In genomic region chr5:168836603-168837245, GRCh38 we compare ENCODE assay signal across 20 cellular contexts.
A peak's percentile ranks its signal among the peaks of the same experiment; 100 is the strongest.
DNase-seq lines count a peak whose midpoint lies in the region; ATAC-seq and TF ChIP-seq lines count a peak whose summit lies in the region.
"Had no signal": no experiment of that assay in that cellular context is flagged by ENCODE, and none has a peak within 500 bp of the region (broad histone marks: within the 10 kb centered on the region; RNA-seq: fewer than 3 reads in every experiment).

No MANE protein-coding gene starts in this region.

- H3K4me1 Mint-ChIP-seq in activated CD4-positive, alpha-beta T cell treated with anti-CD3 and anti-CD28 coated beads, Interleukin-2, amount 10 ng/mL, durations not matched to agents 24 days and 14 days = peaks cover 20% of the 10 kb centered on the region
- no peaks in the 10 kb centered on the region for H3K4me1 Mint-ChIP-seq in natural killer cell treated with Interleukin-12 subunit alpha and Interleukin-12 subunit beta and Interleukin-15 and Interleukin-18, amount 100 ng/mL, for 72 hours (ENCODE audit: low read depth in 2 of 2)
- H3K4me1 Mint-ChIP-seq in natural killer cell = no peaks in the 10 kb centered on the region
- H3K4me1 Mint-ChIP-seq in stimulated activated naive CD8-positive, alpha-beta T cell treated with anti-CD3 and anti-CD28 coated beads, Interleukin-15, Interleukin-2, amounts not matched to agents 100 ng/mL and 50 ng/mL, for 24 hours (ENCODE audit: low read depth) = peaks cover 40% of the 10 kb centered on the region

- ATAC-seq in natural killer cell treated with Interleukin-12 subunit alpha and Interleukin-12 subunit beta and Interleukin-15 and Interleukin-18, amount 100 ng/mL, for 72 hours = peak; percentile 41 to 67
- ATAC-seq in natural killer cell (no peak), omental fat pad (ENCODE audit: low FRiP score) (no peak)
- ATAC-seq in activated naive CD4-positive, alpha-beta T cell treated with anti-CD3 and anti-CD28 coated beads, Interleukin-2, amount 50 U/mL, for 72 hours = peak; percentile 86 to 95
- ATAC-seq: GM12878, Panc1 had no signal

- H3K4me3 Mint-ChIP-seq in activated CD4-positive, alpha-beta T cell treated with anti-CD3 and anti-CD28 coated beads, Interleukin-2, amount 10 ng/mL, durations not matched to agents 24 days and 14 days = peak overlapping the region; percentile 69
- H3K4me3 Mint-ChIP-seq in natural killer cell treated with Interleukin-12 subunit alpha and Interleukin-12 subunit beta and Interleukin-15 and Interleukin-18, amount 100 ng/mL, for 72 hours = no peak overlapping the region
- no peak overlapping the region for H3K4me3 Mint-ChIP-seq in natural killer cell
- peak overlapping the region; percentile 36 for H3K4me3 Mint-ChIP-seq in stimulated activated naive CD8-positive, alpha-beta T cell treated with anti-CD3 and anti-CD28 coated beads, Interleukin-15, Interleukin-2, amounts not matched to agents 100 ng/mL and 50 ng/mL, for 24 hours
- H3K4me3 Mint-ChIP-seq: H9 had no signal

- peaks cover 7% of the 10 kb centered on the region for H3K27me3 Mint-ChIP-seq in activated CD4-positive, alpha-beta T cell treated with anti-CD3 and anti-CD28 coated beads, Interleukin-2, amount 10 ng/mL, durations not matched to agents 24 days and 14 days
- H3K27me3 Mint-ChIP-seq in natural killer cell treated with Interleukin-12 subunit alpha and Interleukin-12 subunit beta and Interleukin-15 and Interleukin-18, amount 100 ng/mL, for 72 hours = peaks cover 10 to 19% of the 10 kb centered on the region in 2 donors
- H3K27me3 Mint-ChIP-seq in natural killer cell (ENCODE audit: low read depth in 2 of 2) = peaks cover 4 to 14% of the 10 kb centered on the region in 2 donors
- H3K27me3 Mint-ChIP-seq in stimulated activated naive CD8-positive, alpha-beta T cell treated with anti-CD3 and anti-CD28 coated beads, Interleukin-15, Interleukin-2, amounts not matched to agents 100 ng/mL and 50 ng/mL, for 24 hours = peaks cover 21% of the 10 kb centered on the region

- no peaks in the 10 kb centered on the region for H3K36me3 Mint-ChIP-seq in activated CD4-positive, alpha-beta T cell treated with anti-CD3 and anti-CD28 coated beads, Interleukin-2, amount 10 ng/mL, durations not matched to agents 24 days and 14 days (ENCODE audit: low read depth)
- H3K36me3 Mint-ChIP-seq in natural killer cell treated with Interleukin-12 subunit alpha and Interleukin-12 subunit beta and Interleukin-15 and Interleukin-18, amount 100 ng/mL, for 72 hours = no peaks in the 10 kb centered on the region
- H3K36me3 Mint-ChIP-seq in natural killer cell = no peaks in the 10 kb centered on the region
- H3K36me3 Mint-ChIP-seq in activated naive CD4-positive, alpha-beta T cell treated with anti-CD3 and anti-CD28 coated beads, Interleukin-2, amount 50 U/mL, for 72 hours = peaks cover 0 to 21% of the 10 kb centered on the region in 2 donors
- H3K36me3 Mint-ChIP-seq in stimulated activated naive CD8-positive, alpha-beta T cell treated with anti-CD3 and anti-CD28 coated beads, Interleukin-15, Interleukin-2, amounts not matched to agents 100 ng/mL and 50 ng/mL, for 24 hours (ENCODE audit: low read depth) = no peaks in the 10 kb centered on the region

- intact Hi-C loops in activated CD4-positive, alpha-beta T cell treated with anti-CD3 and anti-CD28 coated beads, Interleukin-2, amount 10 ng/mL, durations not matched to agents 24 days and 14 days (cut with micrococcal nuclease) = loop anchor here (1.0 to 5.0 kb wide), 5 partner anchors 13 to 89 kb away; no protein-coding TSS in a partner anchor
- intact Hi-C loops in natural killer cell (cut with micrococcal nuclease) = no loop called here

- TF ChIP-seq CTCF in natural killer cell (IDR thresholded peaks at IDR 0.05) (no peak), omental fat pad (IDR thresholded peaks at IDR 0.05) (no peak)

- no peaks in the 10 kb centered on the region for H3K9me3 Mint-ChIP-seq in activated CD4-positive, alpha-beta T cell treated with anti-CD3 and anti-CD28 coated beads, Interleukin-2, amount 10 ng/mL, durations not matched to agents 24 days and 14 days
- H3K9me3 Mint-ChIP-seq in natural killer cell treated with Interleukin-12 subunit alpha and Interleukin-12 subunit beta and Interleukin-15 and Interleukin-18, amount 100 ng/mL, for 72 hours = no peaks in the 10 kb centered on the region
- no peaks in the 10 kb centered on the region for H3K9me3 Mint-ChIP-seq in natural killer cell
- H3K9me3 Mint-ChIP-seq in activated naive CD4-positive, alpha-beta T cell treated with anti-CD3 and anti-CD28 coated beads, Interleukin-2, amount 50 U/mL, for 72 hours = no peaks in the 10 kb centered on the region
- H3K9me3 Mint-ChIP-seq in stimulated activated naive CD8-positive, alpha-beta T cell treated with anti-CD3 and anti-CD28 coated beads, Interleukin-15, Interleukin-2, amounts not matched to agents 100 ng/mL and 50 ng/mL, for 24 hours = no peaks in the 10 kb centered on the region

- H3K27ac Mint-ChIP-seq in activated CD4-positive, alpha-beta T cell treated with anti-CD3 and anti-CD28 coated beads, Interleukin-2, amount 10 ng/mL, durations not matched to agents 24 days and 14 days = peak overlapping the region; percentile 80
- H3K27ac Mint-ChIP-seq in natural killer cell treated with Interleukin-12 subunit alpha and Interleukin-12 subunit beta and Interleukin-15 and Interleukin-18, amount 100 ng/mL, for 72 hours = peak overlapping the region in 1 of 2 donors; percentile 18
- H3K27ac Mint-ChIP-seq in natural killer cell = no peak overlapping the region
- H3K27ac Mint-ChIP-seq in activated naive CD4-positive, alpha-beta T cell treated with anti-CD3 and anti-CD28 coated beads, Interleukin-2, amount 50 U/mL, for 72 hours = peak overlapping the region; percentile 89 to 94
- H3K27ac Mint-ChIP-seq in stimulated activated naive CD8-positive, alpha-beta T cell treated with anti-CD3 and anti-CD28 coated beads, Interleukin-15, Interleukin-2, amounts not matched to agents 100 ng/mL and 50 ng/mL, for 24 hours = peak overlapping the region; percentile 95
- H3K27ac Mint-ChIP-seq: H9 had no signal

- DNase-seq in activated CD4-positive, alpha-beta T cell treated with anti-CD3 and anti-CD28 coated beads, Interleukin-2, amount 10 ng/mL, durations not matched to agents 24 days and 14 days = peak; percentile 64
- no peak for DNase-seq in activated CD4-positive, alpha-beta T cell treated with anti-CD3 and anti-CD28 coated beads, Interleukin-2, amount 50 U/mL, for 4 hours
- no peak for DNase-seq in natural killer cell treated with Interleukin-12 subunit alpha and Interleukin-12 subunit beta and Interleukin-15 and Interleukin-18, amount 100 ng/mL, for 72 hours (ENCODE audit: low spot score)
- DNase-seq in natural killer cell (no peak), superior temporal gyrus (ENCODE audit: extremely low spot score) (no peak), omental fat pad (ENCODE audit: low spot score) (no peak)
- no peak for DNase-seq in activated naive CD4-positive, alpha-beta T cell treated with anti-CD3 and anti-CD28 coated beads, Interleukin-2, amount 50 U/mL, for 72 hours (ENCODE audit: low spot score in 2 of 2)
- DNase-seq: GDM1, H9, IMR-90, Kasumi-1, MM.1S, NCI-H1105, NCI-H1694, NCI-H2107, NCI-H2227 treated with DMSO at 0.1 percent for 48 hours, NCI-H524 treated with DMSO at 0.1 percent for 48 hours had no signal

Comparison
In these comparisons a context has a peak if more than half of its experiments do, and no peak if none do; other contexts are left out.
1. ATAC-seq: peak in natural killer cell treated with Interleukin-12 subunit alpha and Interleukin-12 subunit beta and Interleukin-15 and Interleukin-18, amount 100 ng/mL, for 72 hours (2 of 2) and activated naive CD4-positive, alpha-beta T cell treated with anti-CD3 and anti-CD28 coated beads, Interleukin-2, amount 50 U/mL, for 72 hours (2 of 2); none in natural killer cell (0 of 3) and omental fat pad (single experiment).
2. H3K27ac Mint-ChIP-seq: peak in activated CD4-positive, alpha-beta T cell treated with anti-CD3 and anti-CD28 coated beads, Interleukin-2, amount 10 ng/mL, durations not matched to agents 24 days and 14 days (single experiment), activated naive CD4-positive, alpha-beta T cell treated with anti-CD3 and anti-CD28 coated beads, Interleukin-2, amount 50 U/mL, for 72 hours (2 of 2) and stimulated activated naive CD8-positive, alpha-beta T cell treated with anti-CD3 and anti-CD28 coated beads, Interleukin-15, Interleukin-2, amounts not matched to agents 100 ng/mL and 50 ng/mL, for 24 hours (single experiment); none in natural killer cell (0 of 2).
3. H3K4me3 Mint-ChIP-seq: peak in activated CD4-positive, alpha-beta T cell treated with anti-CD3 and anti-CD28 coated beads, Interleukin-2, amount 10 ng/mL, durations not matched to agents 24 days and 14 days (single experiment) and stimulated activated naive CD8-positive, alpha-beta T cell treated with anti-CD3 and anti-CD28 coated beads, Interleukin-15, Interleukin-2, amounts not matched to agents 100 ng/mL and 50 ng/mL, for 24 hours (single experiment); none in natural killer cell treated with Interleukin-12 subunit alpha and Interleukin-12 subunit beta and Interleukin-15 and Interleukin-18, amount 100 ng/mL, for 72 hours (single experiment) and natural killer cell (single experiment).